Comparison of ENCODE assay signal across 1 cellular context in the genomic region with DNA sequence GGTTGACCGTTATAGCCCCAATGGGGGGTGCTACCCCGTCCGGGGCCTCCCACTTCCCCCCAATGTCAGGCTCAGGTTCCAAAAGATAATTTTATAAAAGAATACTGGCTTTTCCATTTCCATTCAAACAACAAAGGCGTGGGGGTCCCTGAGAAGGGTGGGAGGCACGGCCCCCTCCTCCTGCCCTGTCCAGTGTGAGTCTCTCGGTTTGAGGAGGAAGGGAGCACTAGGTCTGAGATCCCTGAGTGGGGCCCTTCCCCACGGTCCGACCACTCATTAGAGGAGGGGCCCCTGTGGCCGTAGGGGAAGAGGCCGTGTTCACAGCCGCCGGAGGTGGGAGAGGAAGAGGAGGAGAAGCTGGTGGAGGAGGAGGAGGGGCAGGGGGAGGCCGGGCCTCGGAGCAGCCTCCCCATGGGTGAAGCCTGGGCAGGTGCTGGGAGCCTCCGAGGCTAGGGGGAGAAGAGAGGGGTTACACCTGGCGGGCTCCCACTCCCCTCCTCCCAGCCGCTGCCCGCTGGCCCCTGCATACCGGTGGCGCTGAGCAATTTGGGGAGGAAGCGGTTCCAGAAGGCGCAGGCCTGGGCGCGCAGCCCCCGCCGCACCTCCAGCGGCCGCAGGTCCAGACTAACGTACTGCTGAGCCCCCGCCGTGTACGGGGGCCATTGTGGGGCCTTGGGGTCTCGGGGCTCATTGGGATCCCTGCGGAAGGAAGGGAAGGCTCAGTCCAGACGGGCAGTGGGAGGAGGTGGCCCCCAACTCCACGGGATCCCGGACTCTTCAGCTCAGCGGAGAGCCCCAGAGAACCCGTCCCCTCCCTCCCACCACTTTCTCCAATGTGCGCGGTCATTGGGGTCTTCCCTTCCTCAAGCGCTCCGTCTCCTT.
TF ChIP-seq lines count a peak whose summit lies in the region.

No MANE protein-coding gene starts in this region.

TF ChIP-seq in WTC11, 78 proteins besides CTCF, POLR2A, EP300 and RAD21 (continued from another document):
- TF ChIP-seq TEAD1 (CRISPR knock-in tag; IDR thresholded peaks at IDR 0.05) = no peak
